ENCODE assay signal across 9 cellular contexts in the genomic region with DNA sequence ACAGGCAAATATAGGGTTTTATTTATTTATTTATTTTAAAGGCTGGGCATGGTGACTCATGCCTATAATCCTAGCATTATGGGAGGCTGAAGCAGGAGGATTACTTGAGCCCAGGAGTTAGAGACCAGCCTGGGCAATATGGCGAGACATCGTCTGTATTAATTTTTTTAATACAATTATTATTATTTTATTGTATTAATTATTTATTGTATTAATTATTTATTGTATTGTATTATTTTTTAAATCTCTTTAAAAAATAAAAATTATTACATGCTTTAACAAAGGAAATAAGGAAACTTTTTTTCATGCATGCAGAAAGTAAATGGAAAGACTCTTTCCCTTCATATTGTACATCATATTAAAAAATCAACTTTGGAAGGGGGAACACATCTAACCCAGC.
"Had no signal": no experiment of that assay in that cellular context is flagged by ENCODE, and none has a peak within 500 bp of the region (broad histone marks: within the 10 kb centered on the region; RNA-seq: fewer than 3 reads in every experiment).

No MANE protein-coding gene starts in this region.

- H3K36me3 Mint-ChIP-seq: IgD-negative memory B cell had no signal

- H3K27ac Mint-ChIP-seq: GM23338, H9, IgD-negative memory B cell had no signal

- H3K4me2 ChIP-seq: GM23338 had no signal

- ATAC-seq: GM23338, HepG2 had no signal

- H3K27ac ChIP-seq: HL-60 had no signal

- FAIRE-seq: H1, H54, HepG2 had no signal

- H3K4me3 ChIP-seq: GM23338 had no signal

- H3K4me3 Mint-ChIP-seq: GM23338, H9, IgD-negative memory B cell had no signal

- H2AFZ ChIP-seq: GM23338 had no signal

- H3K9me3 Mint-ChIP-seq: GM23338, H9 had no signal

- DNase-seq: H9, HCEC 1CT, KBM-7 had no signal
